ENCODE assay signal across 26 cellular contexts in the genomic region with DNA sequence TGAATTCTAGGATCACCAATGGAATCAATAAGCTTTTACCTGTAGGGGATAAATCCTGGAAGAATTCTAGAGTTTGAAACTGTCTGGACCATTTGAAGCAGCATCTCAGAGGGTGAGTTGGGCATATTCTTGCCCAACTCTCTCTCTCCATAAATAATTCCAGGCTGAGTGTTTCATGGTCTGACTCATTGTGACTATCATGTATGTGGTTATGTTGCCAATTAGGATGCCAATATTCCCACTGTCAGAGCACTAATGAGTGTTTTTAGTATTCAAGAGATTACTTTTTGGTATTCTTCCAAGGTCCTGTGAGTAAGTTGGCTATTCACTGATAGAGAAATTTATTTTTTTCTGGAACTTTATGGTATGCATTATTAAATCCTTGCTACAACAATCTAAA.
DNase-seq lines count a peak whose midpoint lies in the region; ATAC-seq and TF ChIP-seq lines count a peak whose summit lies in the region.
"Had no signal": no experiment of that assay in that cellular context is flagged by ENCODE, and none has a peak within 500 bp of the region (broad histone marks: within the 10 kb centered on the region; RNA-seq: fewer than 3 reads in every experiment).

No MANE protein-coding gene starts in this region.

- no peak for TF ChIP-seq POLR2A in right lobe of liver (IDR thresholded peaks at IDR 0.05)

- POLR2A ChIA-PET in RWPE1 (lab: Yijun Ruan, JAX; ENCODE audit: low non-redundant PET) = no interaction called here

- intact Hi-C loops in right lobe of liver (cut with DNase I) = no loop called here

- no peak overlapping the region for H3K4me3 ChIP-seq in right lobe of liver
- H3K4me3 ChIP-seq: HAP-1, lung, spleen, tibial artery had no signal

- ATAC-seq in foreskin keratinocyte = peak; percentile 97
- no peak for ATAC-seq in right lobe of liver
- ATAC-seq in HG03521 (IDR thresholded peaks at IDR 0.05; ENCODE audit: unreplicated experiment) = no peak
- ATAC-seq in GM18858 (IDR thresholded peaks at IDR 0.05; ENCODE audit: unreplicated experiment) = no peak
- ATAC-seq: activated T-cell treated with anti-CD3 and anti-CD28 coated beads, Interleukin-2, amount 50 U/mL, for 4 hours had no signal

- no peak for TF ChIP-seq CTCF in RWPE1 (conservative IDR thresholded peaks at IDR 0.05; ENCODE audit: low read depth)
- TF ChIP-seq CTCF in foreskin keratinocyte (conservative IDR thresholded peaks at IDR 0.05) = no peak
- no peak for TF ChIP-seq CTCF in right lobe of liver (IDR thresholded peaks at IDR 0.05)

- CTCF ChIA-PET in RWPE1 (lab: Yijun Ruan, JAX) = no interaction called here

- no peaks in the 10 kb centered on the region for H3K9me3 ChIP-seq in right lobe of liver
- H3K9me3 ChIP-seq: HAP-1, spleen, tibial artery had no signal

- H3K4me1 ChIP-seq in foreskin keratinocyte (peaks cover 9% of the 10 kb centered on the region), right lobe of liver (no peaks in the 10 kb centered on the region)
- H3K4me1 ChIP-seq: HAP-1, spleen, tibial artery had no signal

- H3K36me3 ChIP-seq in right lobe of liver = no peaks in the 10 kb centered on the region
- H3K36me3 ChIP-seq: HAP-1, spleen, tibial artery had no signal

- H3K27me3 ChIP-seq in foreskin keratinocyte = peaks cover 85% of the 10 kb centered on the region
- H3K27me3 ChIP-seq in right lobe of liver = no peaks in the 10 kb centered on the region
- H3K27me3 ChIP-seq: spleen, tibial artery had no signal

- DNase-seq in A172 (ENCODE audit: low spot score) = peak; percentile 62
- peak; percentile 12 for DNase-seq in GM04503 (ENCODE audit: low read depth)
- peak; percentile 85 for DNase-seq in RWPE1 (ENCODE audit: low spot score)
- peak; percentile 59 to 81 for DNase-seq in foreskin keratinocyte
- DNase-seq in right lobe of liver = no peak
- DNase-seq in NOMO-1 treated with dmso at 0.1 percent for 144 hours (lab: John Stamatoyannopoulos, UW; ENCODE audit: unreplicated experiment) = no peak
- DNase-seq: activated CD8-positive, alpha-beta memory T cell treated with anti-CD3 and anti-CD28 coated beads for 24 hours; activated naive CD4-positive, alpha-beta T cell treated with anti-CD3 and anti-CD28 coated beads for 36 hours; activated T-cell treated with anti-CD3 and anti-CD28 coated beads, Interleukin-2, amount 50 U/mL, for 4 hours; amniotic stem cell; C1 segment of cervical spinal cord; central memory CD4-positive, alpha-beta T cell; dermis blood vessel endothelial cell; MV-4-11; NCI-H187 treated with DMSO at 0.1 percent for 48 hours; NCI-H2227 treated with DMSO at 0.1 percent for 48 hours; NCI-H774; OCI-M1; SIG-M5; spleen; stimulated activated CD4-positive, alpha-beta T cell treated with anti-CD3 and anti-CD28 coated beads, Interleukin-4, amount 100 ng/mL, for 24 hours; tibial artery had no signal

- H3K27ac ChIP-seq in RWPE1 (no peak overlapping the region), foreskin keratinocyte (no peak overlapping the region), right lobe of liver (no peak overlapping the region)
- H3K27ac ChIP-seq: spleen, tibial artery had no signal

Comparison
In these comparisons a context has a peak if more than half of its experiments do, and no peak if none do; other contexts are left out.
1. DNase-seq: peak in A172 (single experiment), GM04503 (single experiment), RWPE1 (single experiment) and foreskin keratinocyte (2 of 2); none in right lobe of liver (0 of 3) and NOMO-1 treated with dmso at 0.1 percent for 144 hours (single experiment).